1 cellular context compared by ENCODE assay signal in genomic region chr12:123597100-123597499, GRCh38.
TF ChIP-seq lines count a peak whose summit lies in the region.

No MANE protein-coding gene starts in this region.

TF ChIP-seq in K562, 482 proteins besides CTCF, POLR2A, EP300 and RAD21:
- TF ChIP-seq ZNF316 (IDR thresholded peaks at IDR 0.05), result peak; percentile 51
- peak; percentile 53; the same call in 1 of the 2 replicates for TF ChIP-seq C11orf30 (IDR thresholded peaks at IDR 0.05; ENCODE audit: low read depth)
- peak; percentile 22; the same call in 1 of the 2 replicates for TF ChIP-seq MAFG (tag; conservative IDR thresholded peaks at IDR 0.05)
- TF ChIP-seq SMARCC2 (IDR thresholded peaks at IDR 0.05; ENCODE audit: low read depth), result no peak
- TF ChIP-seq ID3 (CRISPR knock-in tag; IDR thresholded peaks at IDR 0.05), result no peak
- no peak for TF ChIP-seq ID3 (tag; IDR thresholded peaks at IDR 0.05)
